In genomic region chr3:96266395-96267187, GRCh38 we compare ENCODE assay signal across 15 cellular contexts.
DNase-seq lines count a peak whose midpoint lies in the region; ATAC-seq, FAIRE-seq and TF ChIP-seq lines count a peak whose summit lies in the region.
"Had no signal": no experiment of that assay in that cellular context is flagged by ENCODE, and none has a peak within 500 bp of the region (broad histone marks: within the 10 kb centered on the region; RNA-seq: fewer than 3 reads in every experiment).

No MANE protein-coding gene starts in this region.

- H3K4me1 ChIP-seq in gastroesophageal sphincter, result no peaks in the 10 kb centered on the region
- H3K4me1 ChIP-seq in pancreas, result peaks cover 0 to 5% (median 0%) of the 10 kb centered on the region in 3 donors

- DNase-seq in HS-5 (ENCODE audit: low read depth), result peak; percentile 56
- DNase-seq in amniotic epithelial cell (ENCODE audit: low read depth), result peak; percentile 97
- DNase-seq in pancreas, result peak in 3 of 6 donors; percentile 19 to 33 (median 29)
- no peak for DNase-seq in cerebellum (ENCODE audit: low spot score)
- DNase-seq in caudate nucleus (lab: John Stamatoyannopoulos, UW), result no peak
- DNase-seq: activated naive CD8-positive, alpha-beta T cell treated with anti-CD3 and anti-CD28 coated beads, Interleukin-2, amount 10 ng/mL, durations not matched to agents 7 days and 5 days; activated T-cell treated with anti-CD3 and anti-CD28 coated beads, Interleukin-2, amount 50 U/mL, for 24 hours; hypothalamus; left colon; MM.1S; NCI-H1930; NCI-H510A treated with DMSO at 0.1 percent for 48 hours had no signal

- H3K4me3 ChIP-seq in gastroesophageal sphincter (no peak overlapping the region), pancreas (no peak overlapping the region)

- H3K9me3 ChIP-seq in gastroesophageal sphincter, result no peaks in the 10 kb centered on the region
- H3K9me3 ChIP-seq in pancreas, result peaks cover 0 to 2% (median 0%) of the 10 kb centered on the region in 4 donors

- no peak for TF ChIP-seq EP300 in gastroesophageal sphincter (IDR thresholded peaks at IDR 0.05)

- peak; percentile 43 for ATAC-seq in gastroesophageal sphincter
- ATAC-seq in pancreas, result peak; percentile 98 to 99 (median 98)
- no peak for ATAC-seq in GM21576 (IDR thresholded peaks at IDR 0.05; ENCODE audit: unreplicated experiment)
- no peak for ATAC-seq in GM19395 (IDR thresholded peaks at IDR 0.05; ENCODE audit: unreplicated experiment)
- ATAC-seq: left colon had no signal

- TF ChIP-seq CTCF in gastroesophageal sphincter (IDR thresholded peaks at IDR 0.05) (no peak), pancreas (IDR thresholded peaks at IDR 0.05) (no peak)

- no peak overlapping the region for H3K27ac ChIP-seq in gastroesophageal sphincter
- peak overlapping the region in 1 of 4 donors; percentile 25 for H3K27ac ChIP-seq in pancreas
- no peak overlapping the region for H3K27ac ChIP-seq in caudate nucleus (ENCODE audit: low read depth, low read length)

- TF ChIP-seq POLR2A in gastroesophageal sphincter (IDR thresholded peaks at IDR 0.05), result no peak

- 24 to 51% methylated on average over 2 to 3 of the region's 3 CpGs for WGBS in gastroesophageal sphincter (ENCODE audit: low coverage in 1 of 2), 2 donors
- WGBS in pancreas, 2 donors, result 19 to 27% methylated on average over 3 of the region's 3 CpGs

- H3K36me3 ChIP-seq in gastroesophageal sphincter (no peaks in the 10 kb centered on the region), pancreas (no peaks in the 10 kb centered on the region)

- intact Hi-C loops in pancreas (cut with DNase I), result no loop called here

- no peak for FAIRE-seq in pancreas (lab: Jason Lieb, UNC)

- H3K27me3 ChIP-seq in gastroesophageal sphincter (no peaks in the 10 kb centered on the region), pancreas (no peaks in the 10 kb centered on the region)

Comparison
In these comparisons a context has a peak if more than half of its experiments do, and no peak if none do; other contexts are left out.
1. DNase-seq: peak in HS-5 (single experiment) and amniotic epithelial cell (single experiment); none in cerebellum (single experiment) and caudate nucleus (0 of 61).
2. ATAC-seq: peak in gastroesophageal sphincter (single experiment) and pancreas (4 of 4); none in GM21576 (single experiment) and GM19395 (single experiment).